ENCODE assay signal across 11 cellular contexts in genomic region chr11:70415176-70415575, GRCh38. TPM values are rescaled to one million over a fixed set of nuclear protein-coding genes. Genes with fewer than 3 reads are reported as not detected.
DNase-seq lines count a peak whose midpoint lies in the region; ATAC-seq and TF ChIP-seq lines count a peak whose summit lies in the region.
"Had no signal": no experiment of that assay in that cellular context is flagged by ENCODE, and none has a peak within 500 bp of the region (broad histone marks: within the 10 kb centered on the region; RNA-seq: fewer than 3 reads in every experiment).

No MANE protein-coding gene starts in this region.

- H3K36me3 Mint-ChIP-seq in neural progenitor cell, result peaks cover 34% of the 10 kb centered on the region
- no peaks in the 10 kb centered on the region for H3K36me3 Mint-ChIP-seq in effector memory CD8-positive, alpha-beta T cell (ENCODE audit: insufficient read depth)

- H4K20me1 ChIP-seq in DND-41 (ENCODE audit: insufficient read depth, low read length) (peaks cover 7% of the 10 kb centered on the region; the same call in 1 of the 2 replicates), Loucy (ENCODE audit: insufficient read depth, low read length, poor library complexity, severe bottlenecking) (no peaks in the 10 kb centered on the region), neural progenitor cell (ENCODE audit: low read depth) (no peaks in the 10 kb centered on the region)

- no peak overlapping the region for H3K27ac Mint-ChIP-seq in neural progenitor cell
- no peak overlapping the region for H3K27ac Mint-ChIP-seq in effector memory CD8-positive, alpha-beta T cell

- H3K36me3 ChIP-seq in DND-41 (ENCODE audit: insufficient read depth, low read length) (no peaks in the 10 kb centered on the region), Loucy (ENCODE audit: insufficient read depth, low read length) (no peaks in the 10 kb centered on the region), neural progenitor cell (no peaks in the 10 kb centered on the region)

- H3K9ac ChIP-seq in DND-41 (ENCODE audit: low read depth, low read length), result no peak overlapping the region
- H3K9ac ChIP-seq in Loucy (ENCODE audit: low read depth, low read length, poor library complexity, severe bottlenecking), result no peak overlapping the region
- H3K9ac ChIP-seq in neural progenitor cell, result no peak overlapping the region

- H3K27ac ChIP-seq in DND-41 (ENCODE audit: low read length), result no peak overlapping the region
- H3K27ac ChIP-seq in neural progenitor cell, result no peak overlapping the region

- H3K9me3 Mint-ChIP-seq in neural progenitor cell, result no peaks in the 10 kb centered on the region
- H3K9me3 Mint-ChIP-seq in effector memory CD8-positive, alpha-beta T cell, result no peaks in the 10 kb centered on the region

- ATAC-seq in DND-41 (ENCODE audit: insufficient read depth, low read depth), result no peak
- no peak for ATAC-seq in effector memory CD8-positive, alpha-beta T cell (replicated peaks)
- no peak for ATAC-seq in GM21717 (IDR thresholded peaks at IDR 0.05; ENCODE audit: unreplicated experiment)
- ATAC-seq: K562, left cardiac atrium had no signal

- DNase-seq in DND-41 (no peak), cerebellar cortex (ENCODE audit: low spot score) (peak; percentile 71), neural progenitor cell (ENCODE audit: low spot score) (no peak), NCI-H510A treated with DMSO at 0.1 percent for 48 hours (lab: John Stamatoyannopoulos, UW) (no peak), activated gamma-delta T cell (lab: John Stamatoyannopoulos, UW) (no peak)
- no peak for DNase-seq in effector memory CD8-positive, alpha-beta T cell
- DNase-seq: effector CD4-positive, alpha-beta T cell; left cardiac atrium had no signal

- H2AFZ ChIP-seq in DND-41 (ENCODE audit: low read depth, low read length), result no peak overlapping the region
- H2AFZ ChIP-seq in Loucy (ENCODE audit: low read length), result no peak overlapping the region
- no peak overlapping the region for H2AFZ ChIP-seq in neural progenitor cell (replicated peaks)

- peak; percentile 26 for TF ChIP-seq CTCF in DND-41 (IDR thresholded peaks at IDR 0.05; ENCODE audit: borderline replicate concordance, extremely low read depth, low read length, poor library complexity, severe bottlenecking)
- TF ChIP-seq CTCF in Loucy (conservative IDR thresholded peaks at IDR 0.05; ENCODE audit: low read length), result peak; percentile 58
- TF ChIP-seq CTCF in neural progenitor cell (IDR thresholded peaks at IDR 0.05), result peak; percentile 19

- no peaks in the 10 kb centered on the region for H3K9me2 ChIP-seq in Loucy (replicated peaks; ENCODE audit: low read depth, low read length)

- H3K27me3 ChIP-seq in DND-41 (ENCODE audit: insufficient read depth, low read length, poor library complexity), result no peaks in the 10 kb centered on the region
- no peaks in the 10 kb centered on the region for H3K27me3 ChIP-seq in Loucy (ENCODE audit: insufficient read depth, low read length, poor library complexity, severe bottlenecking)
- no peaks in the 10 kb centered on the region for H3K27me3 ChIP-seq in neural progenitor cell

- H3K4me1 Mint-ChIP-seq in neural progenitor cell, result peaks cover 4% of the 10 kb centered on the region
- H3K4me1 Mint-ChIP-seq in effector memory CD8-positive, alpha-beta T cell (ENCODE audit: low read depth in 2 of 2), result no peaks in the 10 kb centered on the region

- H3F3A ChIP-seq in Loucy (ENCODE audit: low read depth) (no peaks in the 10 kb centered on the region), neural progenitor cell (ENCODE audit: low read depth) (no peaks in the 10 kb centered on the region)

- H3K4me2 ChIP-seq in DND-41 (ENCODE audit: insufficient read depth, low read length), result no peak overlapping the region
- no peak overlapping the region for H3K4me2 ChIP-seq in Loucy (ENCODE audit: low read depth, low read length, poor library complexity, severe bottlenecking)
- no peak overlapping the region for H3K4me2 ChIP-seq in neural progenitor cell

- no peaks in the 10 kb centered on the region for H3K79me2 ChIP-seq in DND-41 (ENCODE audit: insufficient read depth, low read length)
- H3K79me2 ChIP-seq in Loucy (ENCODE audit: insufficient read depth, low read length), result no peaks in the 10 kb centered on the region
- no peaks in the 10 kb centered on the region for H3K79me2 ChIP-seq in neural progenitor cell (ENCODE audit: low read depth)

- no peak overlapping the region for H3K4me3 Mint-ChIP-seq in neural progenitor cell
- no peak overlapping the region for H3K4me3 Mint-ChIP-seq in effector memory CD8-positive, alpha-beta T cell

- H3K4me1 ChIP-seq in DND-41 (ENCODE audit: insufficient read depth, low read length) (no peaks in the 10 kb centered on the region), Loucy (ENCODE audit: insufficient read depth, low read length, poor library complexity, severe bottlenecking) (no peaks in the 10 kb centered on the region), neural progenitor cell (no peaks in the 10 kb centered on the region)

- H3K4me3 ChIP-seq in DND-41 (ENCODE audit: low read depth in 1 of 2, low read length in 2 of 2), result no peak overlapping the region
- no peak overlapping the region for H3K4me3 ChIP-seq in Loucy (ENCODE audit: low read length, poor library complexity, severe bottlenecking)
- H3K4me3 ChIP-seq in neural progenitor cell, result no peak overlapping the region
- H3K4me3 ChIP-seq: K562 had no signal

- peaks cover 2% of the 10 kb centered on the region for H3K27me3 Mint-ChIP-seq in neural progenitor cell (ENCODE audit: insufficient read depth, low read depth)
- peaks cover 18 to 76% of the 10 kb centered on the region in 2 donors for H3K27me3 Mint-ChIP-seq in effector memory CD8-positive, alpha-beta T cell

- H3K9me3 ChIP-seq in DND-41 (ENCODE audit: insufficient read depth, low read length, severe bottlenecking) (no peaks in the 10 kb centered on the region), Loucy (ENCODE audit: insufficient read depth, low read depth, low read length) (no peaks in the 10 kb centered on the region), neural progenitor cell (ENCODE audit: low read depth) (no peaks in the 10 kb centered on the region)

RNA-seq across cellular contexts. Expression of gene CTTN, which starts 16.8 kb away (rescaled TPM):
- 200 and 239 TPM in 2 replicates for total RNA-seq in neural progenitor cell (ENCODE audit: low replicate concordance)
